17 cellular contexts compared by ENCODE assay signal in genomic region chr17:34624767-34625389, GRCh38. TPM values are rescaled to one million over a fixed set of nuclear protein-coding genes. Genes with fewer than 3 reads are reported as not detected.
"Had no signal": no experiment of that assay in that cellular context is flagged by ENCODE, and none has a peak within 500 bp of the region (broad histone marks: within the 10 kb centered on the region; RNA-seq: fewer than 3 reads in every experiment).

No MANE protein-coding gene starts in this region.

- H3K36me3 ChIP-seq: adrenal gland, heart right ventricle, lower lobe of right lung, transverse colon had no signal

- H3K4me3 Mint-ChIP-seq: T-helper 1 cell treated with Interleukin-12 subunit alpha and Interleukin-12 subunit beta and Interleukin-4 antibody, amounts not matched to agents 30 μg/mL and 1 μg/mL, for 36 hours had no signal

- H3K9me3 Mint-ChIP-seq: naive thymus-derived CD4-positive, alpha-beta T cell; T-helper 1 cell treated with Interleukin-12 subunit alpha and Interleukin-12 subunit beta and Interleukin-4 antibody, amounts not matched to agents 30 μg/mL and 1 μg/mL, for 36 hours had no signal

- H3K9me3 ChIP-seq: adrenal gland, heart right ventricle, lower lobe of right lung, transverse colon had no signal

- H3K27ac Mint-ChIP-seq: naive thymus-derived CD4-positive, alpha-beta T cell; T-helper 1 cell treated with Interleukin-12 subunit alpha and Interleukin-12 subunit beta and Interleukin-4 antibody, amounts not matched to agents 30 μg/mL and 1 μg/mL, for 36 hours had no signal

- FAIRE-seq: frontal cortex had no signal

- ATAC-seq: heart right ventricle; lower lobe of right lung; naive thymus-derived CD4-positive, alpha-beta T cell had no signal

- DNase-seq: activated CD4-positive, CD25-positive, alpha-beta regulatory T cell; activated naive CD4-positive, alpha-beta T cell treated with anti-CD3 and anti-CD28 coated beads, Interleukin-2, amount 50 U/mL, for 16 hours; adrenal gland; central memory CD4-positive, alpha-beta T cell; effector CD8-positive, alpha-beta T cell; heart right ventricle; kidney glomerular epithelial cell; lower lobe of right lung; naive thymus-derived CD4-positive, alpha-beta T cell; stimulated activated CD4-positive, alpha-beta T cell treated with anti-CD3 and anti-CD28 coated beads, Interleukin-12 subunit alpha, Interleukin-12 subunit beta, amount 100 ng/mL, for 4 hours; stimulated activated naive CD4-positive, alpha-beta T cell; transverse colon had no signal

- H3K27ac ChIP-seq: adrenal gland, coronary artery, heart right ventricle, lower lobe of right lung, transverse colon had no signal

- H3K4me3 ChIP-seq: adrenal gland, coronary artery, heart right ventricle, lower lobe of right lung, transverse colon had no signal

- H3K4me1 ChIP-seq: lower lobe of right lung, transverse colon had no signal

RNA-seq across cellular contexts. Expression of gene TMEM132E, which starts 45.5 kb away (rescaled TPM):
- total RNA-seq: fibroblast of lung, pulmonary artery endothelial cell, transverse colon had no signal
- polyA plus RNA-seq: fibroblast of lung had no signal
